34 cellular contexts compared by ENCODE assay signal in the genomic region with DNA sequence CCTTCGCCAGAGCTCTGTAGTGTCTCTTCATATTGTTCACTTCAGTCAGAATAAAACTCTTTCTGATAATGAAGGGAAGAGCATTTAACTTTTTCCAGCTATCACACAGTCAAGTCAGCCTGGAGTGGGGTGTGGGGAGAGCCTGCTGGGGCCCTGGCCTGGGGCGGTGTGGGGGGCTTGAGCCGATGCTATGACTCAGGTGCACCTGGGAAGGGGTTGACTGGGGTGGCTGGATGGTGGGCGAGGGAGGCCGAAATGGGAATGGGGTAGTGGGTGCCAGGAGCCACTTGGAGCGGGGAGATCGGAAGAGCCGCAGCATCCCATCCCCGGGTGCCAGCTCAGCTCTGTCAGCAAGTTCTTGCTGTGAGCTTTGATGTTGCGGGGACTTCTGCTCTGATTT.
"Had no signal": no experiment of that assay in that cellular context is flagged by ENCODE, and none has a peak within 500 bp of the region (broad histone marks: within the 10 kb centered on the region; RNA-seq: fewer than 3 reads in every experiment).

No MANE protein-coding gene starts in this region.

- H3K27me3 Mint-ChIP-seq: activated CD4-positive, alpha-beta T cell treated with anti-CD3 and anti-CD28 coated beads, Interleukin-2, amount 10 ng/mL, durations not matched to agents 24 days and 14 days; activated naive CD8-positive, alpha-beta T cell; activated naive CD8-positive, alpha-beta T cell treated with anti-CD3 and anti-CD28 coated beads, Interleukin-2, amount 10 ng/mL, durations not matched to agents 7 days and 5 days; activated naive CD8-positive, alpha-beta T cell treated with anti-CD3 and anti-CD28 coated beads, Interleukin-2, amount 50 U/mL, for 24 hours had no signal

- H3K36me3 Mint-ChIP-seq: activated CD4-positive, alpha-beta memory T cell treated with anti-CD3 and anti-CD28 coated beads for 36 hours; activated naive CD4-positive, alpha-beta T cell treated with anti-CD3 and anti-CD28 coated beads, Interleukin-2, amount 10 ng/mL, durations not matched to agents 7 days and 5 days; activated naive CD4-positive, alpha-beta T cell treated with anti-CD3 and anti-CD28 coated beads, Interleukin-2, amount 50 U/mL, for 24 hours; activated naive CD8-positive, alpha-beta T cell; activated naive CD8-positive, alpha-beta T cell treated with anti-CD3 and anti-CD28 coated beads, Interleukin-2, amount 10 ng/mL, durations not matched to agents 7 days and 5 days; brain had no signal

- H3K36me3 ChIP-seq: ascending aorta, cardiac muscle cell had no signal

- H3K4me1 Mint-ChIP-seq: activated B cell treated with CpG ODN at 0.5 μM for 24 hours; activated naive CD4-positive, alpha-beta T cell treated with anti-CD3 and anti-CD28 coated beads, Interleukin-2, amount 50 U/mL, for 24 hours; activated naive CD8-positive, alpha-beta T cell treated with anti-CD3 and anti-CD28 coated beads, Interleukin-2, amount 10 ng/mL, durations not matched to agents 7 days and 5 days; activated naive CD8-positive, alpha-beta T cell treated with anti-CD3 and anti-CD28 coated beads, Interleukin-2, amount 50 U/mL, for 24 hours; central memory CD8-positive, alpha-beta T cell had no signal

- H3K4me1 ChIP-seq: ascending aorta had no signal

- ATAC-seq: activated CD8-positive, alpha-beta T cell treated with anti-CD3 and anti-CD28 coated beads for 36 hours; activated naive CD8-positive, alpha-beta T cell treated with anti-CD3 and anti-CD28 coated beads, Interleukin-2, amount 50 U/mL, for 24 hours had no signal

- DNase-seq: activated B cell treated with CpG ODN at 0.5 μM for 24 hours; activated CD4-positive, alpha-beta memory T cell treated with anti-CD3 and anti-CD28 coated beads for 36 hours; activated CD4-positive, alpha-beta T cell treated with anti-CD3 and anti-CD28 coated beads for 4 hours; activated CD4-positive, alpha-beta T cell treated with anti-CD3 and anti-CD28 coated beads, Interleukin-2, amount 10 ng/mL, durations not matched to agents 24 days and 14 days; activated CD4-positive, alpha-beta T cell treated with anti-CD3 and anti-CD28 coated beads, Interleukin-2, amount 50 U/mL, for 1 hour; activated CD4-positive, alpha-beta T cell treated with anti-CD3 and anti-CD28 coated beads, Interleukin-2, amount 50 U/mL, for 4 hours; activated CD4-positive, CD25-positive, alpha-beta regulatory T cell treated with anti-CD3 and anti-CD28 coated beads, Interleukin-2, amount 50 U/mL, for 72 hours; activated CD8-positive, alpha-beta memory T cell treated with anti-CD3 and anti-CD28 coated beads, Interleukin-2, amount 50 U/mL, for 4 hours; activated CD8-positive, alpha-beta T cell treated with anti-CD3 and anti-CD28 coated beads for 36 hours; activated effector memory CD4-positive, alpha-beta T cell treated with Interleukin-2 at 50 U/mL for 16 hours; activated gamma-delta T cell; activated naive CD4-positive, alpha-beta T cell treated with anti-CD3 and anti-CD28 coated beads, Interleukin-2, amount 10 ng/mL, durations not matched to agents 7 days and 5 days; activated naive CD4-positive, alpha-beta T cell treated with Interleukin-2 at 50 U/mL for 16 hours; activated naive CD8-positive, alpha-beta T cell treated with anti-CD3 and anti-CD28 coated beads, Interleukin-2, amount 10 ng/mL, durations not matched to agents 7 days and 5 days; activated naive CD8-positive, alpha-beta T cell treated with anti-CD3 and anti-CD28 coated beads, Interleukin-2, amount 50 U/mL, for 24 hours; activated T-cell treated with anti-CD3 and anti-CD28 coated beads, Interleukin-2, amount 50 U/mL, for 24 hours; activated T-cell treated with anti-CD3 and anti-CD28 coated beads, Interleukin-2, amount 50 U/mL, for 48 hours; amygdala; anterior cingulate cortex; caudate nucleus; cerebellar nuclear complex; T-helper 1 cell; T-helper 2 cell; T-helper 9 cell had no signal

- H3K27me3 ChIP-seq: ascending aorta, cardiac muscle cell had no signal

- H3K9me3 ChIP-seq: ascending aorta had no signal

- H3K4me3 Mint-ChIP-seq: activated B cell treated with CpG ODN at 0.5 μM for 24 hours; activated CD4-positive, alpha-beta memory T cell treated with anti-CD3 and anti-CD28 coated beads for 36 hours; activated CD4-positive, alpha-beta T cell treated with anti-CD3 and anti-CD28 coated beads, Interleukin-2, amount 10 ng/mL, durations not matched to agents 24 days and 14 days; activated CD8-positive, alpha-beta T cell treated with anti-CD3 and anti-CD28 coated beads for 36 hours; activated naive CD4-positive, alpha-beta T cell treated with anti-CD3 and anti-CD28 coated beads, Interleukin-2, amount 10 ng/mL, durations not matched to agents 7 days and 5 days; activated naive CD4-positive, alpha-beta T cell treated with anti-CD3 and anti-CD28 coated beads, Interleukin-2, amount 50 U/mL, for 24 hours; activated naive CD8-positive, alpha-beta T cell; activated naive CD8-positive, alpha-beta T cell treated with anti-CD3 and anti-CD28 coated beads, Interleukin-2, amount 10 ng/mL, durations not matched to agents 7 days and 5 days; activated naive CD8-positive, alpha-beta T cell treated with anti-CD3 and anti-CD28 coated beads, Interleukin-2, amount 50 U/mL, for 24 hours; activated T-cell treated with anti-CD3 and anti-CD28 coated beads, Interleukin-2, amount 50 U/mL, for 24 hours; brain; central memory CD8-positive, alpha-beta T cell; T-helper 1 cell treated with Interleukin-12 subunit alpha and Interleukin-12 subunit beta and Interleukin-4 antibody, amounts not matched to agents 30 μg/mL and 1 μg/mL, for 36 hours; T-helper 2 cell treated with Interferon-gamma antibody and Interleukin-4, amounts not matched to agents 5 μg/mL and 100 μg/mL, for 36 hours had no signal

- H3K27ac Mint-ChIP-seq: activated B cell treated with CpG ODN at 0.5 μM for 24 hours; activated CD4-positive, alpha-beta memory T cell treated with anti-CD3 and anti-CD28 coated beads for 36 hours; activated CD4-positive, alpha-beta T cell treated with anti-CD3 and anti-CD28 coated beads, Interleukin-2, amount 10 ng/mL, durations not matched to agents 24 days and 14 days; activated CD8-positive, alpha-beta T cell treated with anti-CD3 and anti-CD28 coated beads for 36 hours; activated naive CD4-positive, alpha-beta T cell treated with anti-CD3 and anti-CD28 coated beads, Interleukin-2, amount 10 ng/mL, durations not matched to agents 7 days and 5 days; activated naive CD4-positive, alpha-beta T cell treated with anti-CD3 and anti-CD28 coated beads, Interleukin-2, amount 50 U/mL, for 24 hours; activated naive CD8-positive, alpha-beta T cell; activated naive CD8-positive, alpha-beta T cell treated with anti-CD3 and anti-CD28 coated beads, Interleukin-2, amount 10 ng/mL, durations not matched to agents 7 days and 5 days; activated naive CD8-positive, alpha-beta T cell treated with anti-CD3 and anti-CD28 coated beads, Interleukin-2, amount 50 U/mL, for 24 hours; activated T-cell treated with anti-CD3 and anti-CD28 coated beads, Interleukin-2, amount 50 U/mL, for 24 hours; activated T-helper 2 cell treated with anti-CD3 and anti-CD28 coated beads, Interferon-gamma antibody, Interleukin-2, Interleukin-4, amounts not matched to agents 10 μg/mL and 5 μg/mL and 100 μg/mL, durations not matched to agents 14 hours and 24 hours and 36 hours; T-helper 1 cell treated with Interleukin-12 subunit alpha and Interleukin-12 subunit beta and Interleukin-4 antibody, amounts not matched to agents 30 μg/mL and 1 μg/mL, for 36 hours; T-helper 2 cell treated with Interferon-gamma antibody and Interleukin-4, amounts not matched to agents 5 μg/mL and 100 μg/mL, for 36 hours had no signal

- H3K4me3 ChIP-seq: ascending aorta, cardiac muscle cell had no signal

- H3K27ac ChIP-seq: ascending aorta, cardiac muscle cell, VCaP had no signal

- H3K9me3 Mint-ChIP-seq: activated B cell treated with CpG ODN at 0.5 μM for 24 hours; activated CD4-positive, alpha-beta memory T cell treated with anti-CD3 and anti-CD28 coated beads for 36 hours; activated CD4-positive, alpha-beta T cell treated with anti-CD3 and anti-CD28 coated beads, Interleukin-2, amount 10 ng/mL, durations not matched to agents 24 days and 14 days; activated CD8-positive, alpha-beta T cell treated with anti-CD3 and anti-CD28 coated beads for 36 hours; activated naive CD4-positive, alpha-beta T cell treated with anti-CD3 and anti-CD28 coated beads, Interleukin-2, amount 10 ng/mL, durations not matched to agents 7 days and 5 days; activated naive CD4-positive, alpha-beta T cell treated with anti-CD3 and anti-CD28 coated beads, Interleukin-2, amount 50 U/mL, for 24 hours; activated naive CD8-positive, alpha-beta T cell treated with anti-CD3 and anti-CD28 coated beads, Interleukin-2, amount 10 ng/mL, durations not matched to agents 7 days and 5 days; activated naive CD8-positive, alpha-beta T cell treated with anti-CD3 and anti-CD28 coated beads, Interleukin-2, amount 50 U/mL, for 24 hours; activated T-cell treated with anti-CD3 and anti-CD28 coated beads, Interleukin-2, amount 50 U/mL, for 24 hours; activated T-helper 2 cell treated with anti-CD3 and anti-CD28 coated beads, Interferon-gamma antibody, Interleukin-2, Interleukin-4, amounts not matched to agents 10 μg/mL and 5 μg/mL and 100 μg/mL, durations not matched to agents 14 hours and 24 hours and 36 hours; central memory CD8-positive, alpha-beta T cell; T-helper 1 cell treated with Interleukin-12 subunit alpha and Interleukin-12 subunit beta and Interleukin-4 antibody, amounts not matched to agents 30 μg/mL and 1 μg/mL, for 36 hours; T-helper 2 cell treated with Interferon-gamma antibody and Interleukin-4, amounts not matched to agents 5 μg/mL and 100 μg/mL, for 36 hours had no signal
